8 cellular contexts compared by ENCODE assay signal in the genomic region with DNA sequence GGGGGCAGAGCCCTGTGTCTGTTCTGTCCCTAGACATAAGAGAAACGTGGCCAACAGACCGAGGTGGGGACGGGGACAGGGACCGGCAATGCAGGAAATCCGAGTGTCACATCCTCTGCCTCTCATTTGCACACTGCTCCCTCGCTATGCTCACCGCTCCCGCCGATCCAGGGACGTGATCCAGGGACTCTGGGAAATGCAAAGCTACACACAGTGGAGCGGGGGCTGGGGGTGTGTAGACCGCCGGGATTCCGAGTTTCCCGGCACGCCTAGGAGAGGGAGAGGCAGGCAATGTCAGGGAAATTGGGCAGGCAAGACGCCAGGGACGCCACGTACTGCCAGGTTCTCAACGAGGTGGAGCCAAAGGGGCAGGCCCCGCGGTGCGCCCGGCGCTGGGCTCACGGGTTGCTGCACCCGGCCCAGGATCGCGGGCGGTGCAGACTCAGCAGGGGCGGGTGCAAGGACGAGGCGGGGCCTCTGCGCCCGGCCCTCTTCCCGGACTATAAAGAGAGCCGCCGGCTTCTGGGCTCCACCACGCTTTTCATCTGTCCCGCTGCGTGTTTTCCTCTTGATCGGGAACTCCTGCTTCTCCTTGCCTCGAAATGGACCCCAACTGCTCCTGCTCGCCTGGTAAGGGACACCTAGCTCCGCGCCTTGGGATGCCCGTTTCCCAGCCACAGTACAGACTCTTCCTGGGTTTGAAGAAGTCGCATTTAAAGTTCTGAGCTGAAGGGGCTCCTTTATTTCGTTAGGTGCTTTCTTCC.
DNase-seq lines count a peak whose midpoint lies in the region; ATAC-seq and TF ChIP-seq lines count a peak whose summit lies in the region.

A gene (plus strand): TSS at position 532 of the 764 bp plus-strand sequence. CDS start 71 bp downstream, at position 603.

- DNase-seq in AG09319 (ENCODE audit: extremely low read depth, low read depth): peak; percentile 63
- peak; percentile 35 to 91 for DNase-seq in NCI-H446 (lab: John Stamatoyannopoulos, UW)
- DNase-seq in activated CD4-positive, CD25-positive, alpha-beta regulatory T cell treated with anti-CD3 and anti-CD28 coated beads, Interleukin-2, amount 50 U/mL, for 72 hours: peak; percentile 79
- DNase-seq in cerebellar nuclear complex (lab: John Stamatoyannopoulos, UW): peak; percentile 50 to 93
- DNase-seq in kidney glomerular epithelial cell (lab: John Stamatoyannopoulos, UW): peak; percentile 82
- DNase-seq in stimulated activated CD4-positive, alpha-beta T cell treated with anti-CD3 and anti-CD28 coated beads, Interleukin-1b, Interleukin-23, amount 100 ng/mL, for 1 hour (ENCODE audit: low read depth in 2 of 2): peak; percentile 68 to 87

- peak; percentile 99 for ATAC-seq in GM19023 (IDR thresholded peaks at IDR 0.05; ENCODE audit: unreplicated experiment)
- ATAC-seq in HG03196 (IDR thresholded peaks at IDR 0.05; ENCODE audit: unreplicated experiment): peak; percentile 96

- no peak for TF ChIP-seq CTCF in AG09319 (IDR thresholded peaks at IDR 0.05; ENCODE audit: low read depth, low read length)

Comparison
In these comparisons a context has a peak if more than half of its experiments do, and no peak if none do; other contexts are left out.
1. Peak in every context shown above with its lines: DNase-seq and ATAC-seq.